Comparison of ENCODE assay signal across 13 cellular contexts in the genomic region with DNA sequence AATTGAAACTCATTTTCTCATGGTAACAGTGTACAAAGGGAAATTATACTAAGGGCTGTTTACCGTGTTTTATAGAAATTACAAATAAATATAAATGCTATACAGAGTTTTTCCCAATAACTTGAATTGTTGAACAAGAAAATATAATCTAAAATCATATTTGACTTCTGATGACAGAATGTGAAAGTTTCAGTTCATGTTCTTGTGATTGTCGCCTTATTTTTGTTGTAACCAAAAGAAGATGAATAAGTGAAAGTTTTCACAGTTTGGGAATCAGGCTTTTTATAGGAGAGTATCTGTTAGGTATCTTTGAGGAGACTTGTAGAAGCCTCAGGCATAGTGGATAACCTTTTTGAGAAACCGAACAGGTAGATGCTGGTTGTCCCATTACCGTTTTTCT. TPM values are rescaled to one million over a fixed set of nuclear protein-coding genes. Genes with fewer than 3 reads are reported as not detected.
A peak's percentile ranks its signal among the peaks of the same experiment; 100 is the strongest.
DNase-seq lines count a peak whose midpoint lies in the region; ATAC-seq and FAIRE-seq lines count a peak whose summit lies in the region.
"Had no signal": no experiment of that assay in that cellular context is flagged by ENCODE, and none has a peak within 500 bp of the region (broad histone marks: within the 10 kb centered on the region; RNA-seq: fewer than 3 reads in every experiment).

No MANE protein-coding gene starts in this region.

- no peak for DNase-seq in stimulated activated naive B cell treated with anti-CD40 and anti-IgM and Interleukin-4, amounts not matched to agents 10 μg/mL and 1 μg/mL and 100 μg/mL, for 72 hours
- DNase-seq in NCI-H345 treated with DMSO at 0.1 percent for 48 hours (lab: John Stamatoyannopoulos, UW; ENCODE audit: unreplicated experiment) (no peak), small intestine (no peak)
- DNase-seq: glutamatergic neuron; NCI-H1417; NCI-H446 treated with DMSO at 0.1 percent for 48 hours; Peyer's patch; stimulated activated CD4-positive, alpha-beta T cell treated with anti-CD3 and anti-CD28 coated beads, Interleukin-2, amount 100 ng/mL, for 24 hours had no signal

- no peaks in the 10 kb centered on the region for H3K27me3 ChIP-seq in small intestine (ENCODE audit: control insufficient read depth in 2 of 2, insufficient read depth in 2 of 2, low read length in 2 of 2)
- H3K27me3 ChIP-seq: cardiac muscle cell, Peyer's patch had no signal

- peak; percentile 14 for ATAC-seq in GM18508 (IDR thresholded peaks at IDR 0.05; ENCODE audit: insufficient read depth, unreplicated experiment)
- ATAC-seq in HG03066 (IDR thresholded peaks at IDR 0.05; ENCODE audit: low read depth, unreplicated experiment), result peak; percentile 35
- ATAC-seq in stimulated activated naive B cell treated with anti-CD40 and anti-IgM and Interleukin-4, amounts not matched to agents 10 μg/mL and 1 μg/mL and 100 μg/mL, for 72 hours (replicated peaks), result no peak
- ATAC-seq in HG03196 (IDR thresholded peaks at IDR 0.05; ENCODE audit: unreplicated experiment), result no peak

- no peak overlapping the region for H3K4me3 ChIP-seq in small intestine (ENCODE audit: low read depth in 1 of 2, low read length in 2 of 2)
- H3K4me3 ChIP-seq: cardiac muscle cell had no signal

- H3K27ac ChIP-seq in small intestine (ENCODE audit: low read depth in 1 of 2, low read length in 1 of 2), result no peak overlapping the region
- H3K27ac ChIP-seq: cardiac muscle cell had no signal

- intact Hi-C loops in dendritic cell treated with granulocyte-macrophage colony-stimulating factor and Interleukin-4, amounts not matched to agents 40 ng/mL and 50 ng/mL, for 4 days (cut with micrococcal nuclease), result no loop called here

- no peaks in the 10 kb centered on the region for H3K9me3 ChIP-seq in small intestine (ENCODE audit: control insufficient read depth, low read depth)
- H3K9me3 ChIP-seq: Peyer's patch had no signal

- no peaks in the 10 kb centered on the region for H3K36me3 Mint-ChIP-seq in dendritic cell treated with granulocyte-macrophage colony-stimulating factor and Interleukin-4, amounts not matched to agents 40 ng/mL and 50 ng/mL, for 4 days (ENCODE audit: low read depth)
- peaks cover 7 to 11% of the 10 kb centered on the region in 2 donors for H3K36me3 Mint-ChIP-seq in stimulated activated naive B cell treated with anti-CD40 and anti-IgM and Interleukin-4, amounts not matched to agents 10 μg/mL and 1 μg/mL and 100 μg/mL, for 72 hours

- H3K36me3 ChIP-seq in small intestine (ENCODE audit: control insufficient read depth in 2 of 2, insufficient read depth in 2 of 2, low read length in 2 of 2), result no peaks in the 10 kb centered on the region
- H3K36me3 ChIP-seq: cardiac muscle cell, Peyer's patch had no signal

- H3K27me3 Mint-ChIP-seq in dendritic cell treated with granulocyte-macrophage colony-stimulating factor and Interleukin-4, amounts not matched to agents 40 ng/mL and 50 ng/mL, for 4 days, result no peaks in the 10 kb centered on the region
- H3K27me3 Mint-ChIP-seq in stimulated activated naive B cell treated with anti-CD40 and anti-IgM and Interleukin-4, amounts not matched to agents 10 μg/mL and 1 μg/mL and 100 μg/mL, for 72 hours, result no peaks in the 10 kb centered on the region

- H3K4me3 Mint-ChIP-seq in dendritic cell treated with granulocyte-macrophage colony-stimulating factor and Interleukin-4, amounts not matched to agents 40 ng/mL and 50 ng/mL, for 4 days, result peak overlapping the region; percentile 61
- H3K4me3 Mint-ChIP-seq in stimulated activated naive B cell treated with anti-CD40 and anti-IgM and Interleukin-4, amounts not matched to agents 10 μg/mL and 1 μg/mL and 100 μg/mL, for 72 hours, result peak overlapping the region; percentile 37 to 40

- 77 to 90% (median 83%) methylated on average over 4 of the region's 4 CpGs for WGBS in small intestine, 3 donors

- peaks cover 0 to 2% of the 10 kb centered on the region in 2 donors for H3K4me1 ChIP-seq in small intestine (ENCODE audit: control insufficient read depth in 2 of 2, insufficient read depth in 1 of 2, low read depth in 1 of 2, low read length in 1 of 2)
- H3K4me1 ChIP-seq: Peyer's patch had no signal

- no peak for FAIRE-seq in small intestine (lab: Jason Lieb, UNC)

- peaks cover 54% of the 10 kb centered on the region for H3K4me1 Mint-ChIP-seq in dendritic cell treated with granulocyte-macrophage colony-stimulating factor and Interleukin-4, amounts not matched to agents 40 ng/mL and 50 ng/mL, for 4 days (ENCODE audit: low read depth)
- peaks cover 16 to 27% of the 10 kb centered on the region in 2 donors for H3K4me1 Mint-ChIP-seq in stimulated activated naive B cell treated with anti-CD40 and anti-IgM and Interleukin-4, amounts not matched to agents 10 μg/mL and 1 μg/mL and 100 μg/mL, for 72 hours

- peak overlapping the region; percentile 62 for H3K27ac Mint-ChIP-seq in dendritic cell treated with granulocyte-macrophage colony-stimulating factor and Interleukin-4, amounts not matched to agents 40 ng/mL and 50 ng/mL, for 4 days
- H3K27ac Mint-ChIP-seq in stimulated activated naive B cell treated with anti-CD40 and anti-IgM and Interleukin-4, amounts not matched to agents 10 μg/mL and 1 μg/mL and 100 μg/mL, for 72 hours, result peak overlapping the region; percentile 10

- no peaks in the 10 kb centered on the region for H3K9me3 Mint-ChIP-seq in dendritic cell treated with granulocyte-macrophage colony-stimulating factor and Interleukin-4, amounts not matched to agents 40 ng/mL and 50 ng/mL, for 4 days
- H3K9me3 Mint-ChIP-seq in stimulated activated naive B cell treated with anti-CD40 and anti-IgM and Interleukin-4, amounts not matched to agents 10 μg/mL and 1 μg/mL and 100 μg/mL, for 72 hours, result peaks cover 0 to 2% of the 10 kb centered on the region in 2 donors

RNA-seq across cellular contexts. Expression of gene ANO6, which starts 28.1 kb away (rescaled TPM):
- 10 to 100 TPM; 19.9 to 30.9 (median 28.6) TPM for polyA plus RNA-seq in small intestine

Comparison
In these comparisons a context has a peak if more than half of its experiments do, and no peak if none do; other contexts are left out.
1. ATAC-seq: peak in GM18508 (single experiment) and HG03066 (single experiment); none in stimulated activated naive B cell treated with anti-CD40 and anti-IgM and Interleukin-4, amounts not matched to agents 10 μg/mL and 1 μg/mL and 100 μg/mL, for 72 hours (0 of 2) and HG03196 (single experiment).